In the genomic region with DNA sequence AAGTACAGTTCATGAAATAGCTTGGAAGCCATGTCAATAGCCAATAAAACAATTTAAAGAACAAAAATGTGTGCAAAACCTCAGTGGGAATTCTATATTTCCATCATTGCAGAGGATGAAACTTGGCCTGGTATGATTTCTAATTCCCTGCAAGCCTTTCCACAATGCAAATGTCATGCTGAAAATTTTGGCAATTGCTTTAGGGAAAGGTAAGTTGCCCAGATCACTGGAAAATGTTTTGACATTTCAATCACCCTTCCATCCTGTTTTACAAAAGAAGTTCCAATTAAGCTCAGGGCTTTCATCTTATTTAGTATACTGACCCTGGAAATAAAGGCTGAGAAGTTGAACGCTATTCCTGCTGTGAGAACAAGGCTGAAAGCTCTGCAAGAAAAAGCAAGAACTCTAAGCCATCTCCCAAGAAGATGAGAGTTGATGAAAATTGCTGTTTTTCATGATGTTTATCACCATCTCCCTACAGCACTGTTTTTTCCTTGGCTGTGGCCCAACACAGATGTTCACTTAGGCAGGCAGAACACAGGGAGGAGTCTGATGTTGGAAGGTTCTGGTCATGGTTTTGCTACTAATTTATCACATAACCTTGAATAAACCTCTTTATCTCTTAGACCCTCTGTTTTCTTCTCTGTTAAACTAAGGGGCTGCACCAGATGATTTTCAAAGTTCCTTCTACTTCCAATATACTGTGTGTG, we compare ENCODE assay signal across 24 cellular contexts.
DNase-seq lines count a peak whose midpoint lies in the region; ATAC-seq and TF ChIP-seq lines count a peak whose summit lies in the region.
"Had no signal": no experiment of that assay in that cellular context is flagged by ENCODE, and none has a peak within 500 bp of the region (broad histone marks: within the 10 kb centered on the region; RNA-seq: fewer than 3 reads in every experiment).

No MANE protein-coding gene starts in this region.

- H3K4me3 ChIP-seq in right cardiac atrium (ENCODE audit: low read length), result no peak overlapping the region
- H3K4me3 ChIP-seq in left ventricle myocardium inferior, result no peak overlapping the region
- no peak overlapping the region for H3K4me3 ChIP-seq in testis
- H3K4me3 ChIP-seq: cardiac muscle cell, GM23248, smooth muscle cell had no signal

- H3K4me1 ChIP-seq in right cardiac atrium (ENCODE audit: control insufficient read depth, insufficient read depth, low read length), result no peaks in the 10 kb centered on the region
- peaks cover 10% of the 10 kb centered on the region for H3K4me1 ChIP-seq in left ventricle myocardium inferior
- peaks cover 12% of the 10 kb centered on the region for H3K4me1 ChIP-seq in testis

- TF ChIP-seq POLR2A in testis (IDR thresholded peaks at IDR 0.05), result no peak

- WGBS in right cardiac atrium, result 76% methylated on average over 1 of the region's 1 CpG
- WGBS in testis, 2 donors, result 22 to 45% methylated on average over 1 of the region's 1 CpG

- DNase-seq in Right ventricle myocardium inferior (ENCODE audit: missing footprints) (no peak), right cardiac atrium (no peak), dermis blood vessel endothelial cell (peak; percentile 32), left ventricle myocardium inferior (peak; percentile 19), testis (peak; percentile 46), germinal center (ENCODE audit: low spot score) (no peak)
- DNase-seq: activated CD4-positive, alpha-beta T cell treated with anti-CD3 and anti-CD28 coated beads for 4 hours; activated naive CD4-positive, alpha-beta T cell treated with Interleukin-2 at 50 U/mL for 16 hours; activated T-cell treated with anti-CD3 and anti-CD28 coated beads, Interleukin-2, amount 50 U/mL, for 72 hours; amygdala; CD8-positive, alpha-beta T cell; DMS153; GM23248; HFFc6; NCI-H1105; NCI-H510A treated with DMSO at 0.1 percent for 48 hours; stimulated activated CD4-positive, alpha-beta T cell treated with anti-CD3 and anti-CD28 coated beads, Interleukin-2, amount 100 ng/mL, for 24 hours; T-helper 17 cell had no signal

- intact Hi-C loops in Right ventricle myocardium inferior (cut with DNase I), result no loop called here
- intact Hi-C loops in right cardiac atrium (cut with DNase I), result no loop called here
- intact Hi-C loops in left ventricle myocardium inferior (cut with micrococcal nuclease), result no loop called here
- intact Hi-C loops in testis (cut with DNase I; ENCODE audit: low total_unique reads), result no loop called here

- ATAC-seq in Right ventricle myocardium inferior (peak; percentile 28), right cardiac atrium (no peak), GM18517 (IDR thresholded peaks at IDR 0.05; ENCODE audit: unreplicated experiment) (no peak), HG03378 (IDR thresholded peaks at IDR 0.05; ENCODE audit: unreplicated experiment) (no peak)
- ATAC-seq: activated T-cell treated with anti-CD3 and anti-CD28 coated beads, Interleukin-2, amount 50 U/mL, for 72 hours; CD8-positive, alpha-beta T cell; Panc1; T-helper 17 cell had no signal

- no peaks in the 10 kb centered on the region for H3K27me3 ChIP-seq in right cardiac atrium (ENCODE audit: control insufficient read depth, insufficient read depth)
- no peaks in the 10 kb centered on the region for H3K27me3 ChIP-seq in left ventricle myocardium inferior (ENCODE audit: low read depth)
- no peaks in the 10 kb centered on the region for H3K27me3 ChIP-seq in testis
- H3K27me3 ChIP-seq: neutrophil had no signal

- H3K27ac ChIP-seq in right cardiac atrium (ENCODE audit: low read length) (no peak overlapping the region), left ventricle myocardium inferior (replicated peaks) (peak overlapping the region; percentile 27), testis (no peak overlapping the region)
- H3K27ac ChIP-seq: cardiac muscle cell, GM23248 had no signal

- TF ChIP-seq CTCF in left ventricle myocardium inferior (IDR thresholded peaks at IDR 0.05; ENCODE audit: borderline replicate concordance) (no peak), testis (IDR thresholded peaks at IDR 0.05) (no peak)

- H3K9me3 ChIP-seq in right cardiac atrium (ENCODE audit: control insufficient read depth, low read length) (no peaks in the 10 kb centered on the region), left ventricle myocardium inferior (replicated peaks) (peaks cover 10% of the 10 kb centered on the region), testis (no peaks in the 10 kb centered on the region)
- H3K9me3 ChIP-seq: neutrophil had no signal

- H3K36me3 ChIP-seq in left ventricle myocardium inferior (no peaks in the 10 kb centered on the region), testis (ENCODE audit: low read depth, missing control alignments) (no peaks in the 10 kb centered on the region)
- H3K36me3 ChIP-seq: cardiac muscle cell, neutrophil had no signal

Comparison
In these comparisons a context has a peak if more than half of its experiments do, and no peak if none do; other contexts are left out.
1. DNase-seq: peak in dermis blood vessel endothelial cell (single experiment), left ventricle myocardium inferior (single experiment) and testis (single experiment); none in Right ventricle myocardium inferior (single experiment), right cardiac atrium (0 of 3) and germinal center (single experiment).